ENCODE assay signal across 26 cellular contexts in the genomic region with DNA sequence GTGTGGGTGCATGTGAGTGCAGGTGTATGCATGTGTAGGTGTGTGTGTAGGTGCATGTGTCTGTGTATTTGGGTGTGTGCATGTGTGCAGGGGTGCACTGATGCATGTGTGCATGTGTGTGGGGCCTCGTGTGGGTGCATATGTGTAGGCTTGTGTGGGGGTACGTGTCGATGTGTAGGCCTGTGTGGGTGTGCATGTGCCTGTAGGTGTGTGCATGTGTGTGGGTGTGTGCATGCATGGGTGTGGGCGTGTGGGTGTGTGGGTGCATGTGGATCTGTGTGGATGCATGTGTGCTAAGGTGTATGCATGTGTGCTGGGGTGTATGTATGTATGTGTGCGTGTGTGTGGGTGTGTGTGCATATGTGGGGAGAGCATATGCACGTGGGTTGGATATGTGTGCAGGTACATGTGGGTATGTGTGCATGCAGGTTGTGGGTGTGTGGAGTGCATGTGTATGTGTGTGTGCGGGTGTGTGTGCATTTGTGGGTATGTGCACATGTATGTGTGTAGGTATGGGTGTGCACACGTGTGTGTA.
A peak's percentile ranks its signal among the peaks of the same experiment; 100 is the strongest.
DNase-seq lines count a peak whose midpoint lies in the region; ATAC-seq and TF ChIP-seq lines count a peak whose summit lies in the region.
"Had no signal": no experiment of that assay in that cellular context is flagged by ENCODE, and none has a peak within 500 bp of the region (broad histone marks: within the 10 kb centered on the region; RNA-seq: fewer than 3 reads in every experiment).

No MANE protein-coding gene starts in this region.

- H3K27me3 ChIP-seq in WERI-Rb-1 (ENCODE audit: insufficient read depth, low read depth, severe bottlenecking): no peaks in the 10 kb centered on the region
- H3K27me3 ChIP-seq: upper lobe of right lung had no signal

- H3K4me3 Mint-ChIP-seq in activated naive CD8-positive, alpha-beta T cell: no peak overlapping the region
- no peak overlapping the region for H3K4me3 Mint-ChIP-seq in activated naive CD8-positive, alpha-beta T cell treated with anti-CD3 and anti-CD28 coated beads, Interleukin-2, amount 50 U/mL, for 24 hours
- H3K4me3 Mint-ChIP-seq in nephron progenitor cell (peak overlapping the region; percentile 39), type B pancreatic cell (peak overlapping the region; percentile 50)
- H3K4me3 Mint-ChIP-seq: activated naive CD4-positive, alpha-beta T cell treated with anti-CD3 and anti-CD28 coated beads for 36 hours; activated T-cell treated with anti-CD3 and anti-CD28 coated beads, Interleukin-2, amount 50 U/mL, for 4 hours; nephron; T-helper 1 cell treated with Interleukin-12 subunit alpha and Interleukin-12 subunit beta and Interleukin-4 antibody, amounts not matched to agents 30 μg/mL and 1 μg/mL, for 36 hours had no signal

- H3K4me1 Mint-ChIP-seq in activated naive CD8-positive, alpha-beta T cell (ENCODE audit: low read depth): no peaks in the 10 kb centered on the region
- no peaks in the 10 kb centered on the region for H3K4me1 Mint-ChIP-seq in activated naive CD8-positive, alpha-beta T cell treated with anti-CD3 and anti-CD28 coated beads, Interleukin-2, amount 50 U/mL, for 24 hours
- H3K4me1 Mint-ChIP-seq in nephron progenitor cell (peaks cover 53% of the 10 kb centered on the region), type B pancreatic cell (ENCODE audit: unreplicated experiment) (peaks cover 3% of the 10 kb centered on the region)
- H3K4me1 Mint-ChIP-seq: nephron had no signal

- H3K36me3 Mint-ChIP-seq in activated naive CD8-positive, alpha-beta T cell: peaks cover 16% of the 10 kb centered on the region
- H3K36me3 Mint-ChIP-seq in activated naive CD8-positive, alpha-beta T cell treated with anti-CD3 and anti-CD28 coated beads, Interleukin-2, amount 50 U/mL, for 24 hours (ENCODE audit: low read depth): peaks cover 6% of the 10 kb centered on the region
- H3K36me3 Mint-ChIP-seq in nephron progenitor cell (ENCODE audit: low read depth): peaks cover 11% of the 10 kb centered on the region
- H3K36me3 Mint-ChIP-seq in type B pancreatic cell: peaks cover 12% of the 10 kb centered on the region

- no peak overlapping the region for H3K27ac ChIP-seq in WERI-Rb-1
- H3K27ac ChIP-seq: parathyroid adenoma, upper lobe of right lung had no signal

- intact Hi-C loops in cardiac septum (cut with DNase I): no loop called here

- no peak for DNase-seq in activated naive CD8-positive, alpha-beta T cell treated with anti-CD3 and anti-CD28 coated beads, Interleukin-2, amount 50 U/mL, for 24 hours
- DNase-seq in cardiac septum (ENCODE audit: low spot score): peak; percentile 55
- DNase-seq in nephron progenitor cell: no peak
- no peak for DNase-seq in type B pancreatic cell (ENCODE audit: extremely low spot score, unreplicated experiment)
- no peak for DNase-seq in DMS53 (lab: John Stamatoyannopoulos, UW)
- no peak for DNase-seq in WERI-Rb-1
- DNase-seq in GM03348 (ENCODE audit: low spot score): no peak
- DNase-seq: 8988T; activated CD4-positive, alpha-beta T cell treated with anti-CD3 and anti-CD28 coated beads for 4 hours; activated naive CD4-positive, alpha-beta T cell treated with anti-CD3 and anti-CD28 coated beads for 36 hours; activated T-cell treated with anti-CD3 and anti-CD28 coated beads, Interleukin-2, amount 50 U/mL, for 4 hours; effector CD4-positive, alpha-beta T cell; erythroblast; foreskin fibroblast; GDM1; Karpas-422; MV-4-11; NCI-H1694; NCI-H2171 treated with DMSO at 0.1 percent for 48 hours; NCI-H524 treated with DMSO at 0.1 percent for 48 hours; stimulated activated CD8-positive, alpha-beta memory T cell treated with anti-CD3 and anti-CD28 coated beads, Interleukin-4, amount 100 ng/mL, for 48 hours; upper lobe of right lung had no signal

- H3K4me3 ChIP-seq in WERI-Rb-1 (ENCODE audit: low read depth, low read length): no peak overlapping the region
- H3K4me3 ChIP-seq: upper lobe of right lung had no signal

- no peaks in the 10 kb centered on the region for H3K36me3 ChIP-seq in WERI-Rb-1

- no peaks in the 10 kb centered on the region for H3K9me3 Mint-ChIP-seq in activated naive CD8-positive, alpha-beta T cell (ENCODE audit: low read depth)
- H3K9me3 Mint-ChIP-seq in activated naive CD8-positive, alpha-beta T cell treated with anti-CD3 and anti-CD28 coated beads, Interleukin-2, amount 50 U/mL, for 24 hours: no peaks in the 10 kb centered on the region
- peaks cover 7% of the 10 kb centered on the region for H3K9me3 Mint-ChIP-seq in nephron progenitor cell
- no peaks in the 10 kb centered on the region for H3K9me3 Mint-ChIP-seq in type B pancreatic cell
- H3K9me3 Mint-ChIP-seq: activated naive CD4-positive, alpha-beta T cell treated with anti-CD3 and anti-CD28 coated beads for 36 hours; activated T-cell treated with anti-CD3 and anti-CD28 coated beads, Interleukin-2, amount 50 U/mL, for 4 hours had no signal

- H3K27ac Mint-ChIP-seq in activated naive CD8-positive, alpha-beta T cell: peak overlapping the region; percentile 46
- H3K27ac Mint-ChIP-seq in activated naive CD8-positive, alpha-beta T cell treated with anti-CD3 and anti-CD28 coated beads, Interleukin-2, amount 50 U/mL, for 24 hours: no peak overlapping the region
- no peak overlapping the region for H3K27ac Mint-ChIP-seq in nephron progenitor cell
- peak overlapping the region; percentile 68 for H3K27ac Mint-ChIP-seq in type B pancreatic cell
- H3K27ac Mint-ChIP-seq: activated naive CD4-positive, alpha-beta T cell treated with anti-CD3 and anti-CD28 coated beads for 36 hours; nephron; T-helper 1 cell treated with Interleukin-12 subunit alpha and Interleukin-12 subunit beta and Interleukin-4 antibody, amounts not matched to agents 30 μg/mL and 1 μg/mL, for 36 hours had no signal

- H3K27me3 Mint-ChIP-seq in activated naive CD8-positive, alpha-beta T cell: no peaks in the 10 kb centered on the region
- no peaks in the 10 kb centered on the region for H3K27me3 Mint-ChIP-seq in activated naive CD8-positive, alpha-beta T cell treated with anti-CD3 and anti-CD28 coated beads, Interleukin-2, amount 50 U/mL, for 24 hours
- H3K27me3 Mint-ChIP-seq in nephron progenitor cell (ENCODE audit: low read depth, poor library complexity) (peaks cover 6% of the 10 kb centered on the region), type B pancreatic cell (peaks cover 15% of the 10 kb centered on the region)

- no peaks in the 10 kb centered on the region for H3K9me3 ChIP-seq in WERI-Rb-1 (ENCODE audit: severe bottlenecking)
- H3K9me3 ChIP-seq: upper lobe of right lung had no signal

- no peak for ATAC-seq in activated naive CD8-positive, alpha-beta T cell treated with anti-CD3 and anti-CD28 coated beads, Interleukin-2, amount 50 U/mL, for 24 hours
- ATAC-seq: activated T-cell treated with anti-CD3 and anti-CD28 coated beads, Interleukin-2, amount 50 U/mL, for 4 hours; upper lobe of right lung had no signal

- no peak for TF ChIP-seq CTCF in nephron progenitor cell (IDR thresholded peaks at IDR 0.05)
- no peak for TF ChIP-seq CTCF in type B pancreatic cell (conservative IDR thresholded peaks at IDR 0.05)
- TF ChIP-seq CTCF in WERI-Rb-1 (IDR thresholded peaks at IDR 0.05; ENCODE audit: low read depth, low read length): no peak

Comparison
In these comparisons a context has a peak if more than half of its experiments do, and no peak if none do; other contexts are left out.
1. H3K27ac Mint-ChIP-seq: peak in activated naive CD8-positive, alpha-beta T cell (single experiment) and type B pancreatic cell (single experiment); none in activated naive CD8-positive, alpha-beta T cell treated with anti-CD3 and anti-CD28 coated beads, Interleukin-2, amount 50 U/mL, for 24 hours (single experiment) and nephron progenitor cell (single experiment).
2. H3K4me3 Mint-ChIP-seq: peak in nephron progenitor cell (single experiment) and type B pancreatic cell (single experiment); none in activated naive CD8-positive, alpha-beta T cell (single experiment) and activated naive CD8-positive, alpha-beta T cell treated with anti-CD3 and anti-CD28 coated beads, Interleukin-2, amount 50 U/mL, for 24 hours (single experiment).